Comparison of ENCODE assay signal across 2 cellular contexts in genomic region chr20:13875265-13875811, GRCh38.
A peak's percentile ranks its signal among the peaks of the same experiment; 100 is the strongest.
TF ChIP-seq lines count a peak whose summit lies in the region.

No MANE protein-coding gene starts in this region.

TF ChIP-seq in GM23338, 12 proteins besides CTCF, POLR2A, EP300 and RAD21:
- TF ChIP-seq, protein P1, sequence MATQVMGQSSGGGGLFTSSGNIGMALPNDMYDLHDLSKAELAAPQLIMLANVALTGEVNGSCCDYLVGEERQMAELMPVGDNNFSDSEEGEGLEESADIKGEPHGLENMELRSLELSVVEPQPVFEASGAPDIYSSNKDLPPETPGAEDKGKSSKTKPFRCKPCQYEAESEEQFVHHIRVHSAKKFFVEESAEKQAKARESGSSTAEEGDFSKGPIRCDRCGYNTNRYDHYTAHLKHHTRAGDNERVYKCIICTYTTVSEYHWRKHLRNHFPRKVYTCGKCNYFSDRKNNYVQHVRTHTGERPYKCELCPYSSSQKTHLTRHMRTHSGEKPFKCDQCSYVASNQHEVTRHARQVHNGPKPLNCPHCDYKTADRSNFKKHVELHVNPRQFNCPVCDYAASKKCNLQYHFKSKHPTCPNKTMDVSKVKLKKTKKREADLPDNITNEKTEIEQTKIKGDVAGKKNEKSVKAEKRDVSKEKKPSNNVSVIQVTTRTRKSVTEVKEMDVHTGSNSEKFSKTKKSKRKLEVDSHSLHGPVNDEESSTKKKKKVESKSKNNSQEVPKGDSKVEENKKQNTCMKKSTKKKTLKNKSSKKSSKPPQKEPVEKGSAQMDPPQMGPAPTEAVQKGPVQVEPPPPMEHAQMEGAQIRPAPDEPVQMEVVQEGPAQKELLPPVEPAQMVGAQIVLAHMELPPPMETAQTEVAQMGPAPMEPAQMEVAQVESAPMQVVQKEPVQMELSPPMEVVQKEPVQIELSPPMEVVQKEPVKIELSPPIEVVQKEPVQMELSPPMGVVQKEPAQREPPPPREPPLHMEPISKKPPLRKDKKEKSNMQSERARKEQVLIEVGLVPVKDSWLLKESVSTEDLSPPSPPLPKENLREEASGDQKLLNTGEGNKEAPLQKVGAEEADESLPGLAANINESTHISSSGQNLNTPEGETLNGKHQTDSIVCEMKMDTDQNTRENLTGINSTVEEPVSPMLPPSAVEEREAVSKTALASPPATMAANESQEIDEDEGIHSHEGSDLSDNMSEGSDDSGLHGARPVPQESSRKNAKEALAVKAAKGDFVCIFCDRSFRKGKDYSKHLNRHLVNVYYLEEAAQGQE (IDR thresholded peaks at IDR 0.05; ENCODE audit: unreplicated experiment), result no peak
- TF ChIP-seq ZNF331 (CRISPR knock-in tag; IDR thresholded peaks at IDR 0.05; ENCODE audit: low read depth) (no peak), ZNF114 (CRISPR knock-in tag; IDR thresholded peaks at IDR 0.05) (no peak), STAT1 (IDR thresholded peaks at IDR 0.05; ENCODE audit: unreplicated experiment) (no peak), POLR2AphosphoS5 (IDR thresholded peaks at IDR 0.05; ENCODE audit: low read depth) (no peak), EZH2 (IDR thresholded peaks at IDR 0.05; ENCODE audit: low read depth, unreplicated experiment) (no peak), EZH2phosphoT487 (IDR thresholded peaks at IDR 0.05; ENCODE audit: unreplicated experiment) (no peak), CREB1 (CRISPR knock-in tag; IDR thresholded peaks at IDR 0.05; ENCODE audit: low read depth) (no peak), NANOG (IDR thresholded peaks at IDR 0.05; ENCODE audit: borderline replicate concordance) (no peak), JUNB (IDR thresholded peaks at IDR 0.05; ENCODE audit: unreplicated experiment) (no peak)
- TF ChIP-seq, protein P2, sequence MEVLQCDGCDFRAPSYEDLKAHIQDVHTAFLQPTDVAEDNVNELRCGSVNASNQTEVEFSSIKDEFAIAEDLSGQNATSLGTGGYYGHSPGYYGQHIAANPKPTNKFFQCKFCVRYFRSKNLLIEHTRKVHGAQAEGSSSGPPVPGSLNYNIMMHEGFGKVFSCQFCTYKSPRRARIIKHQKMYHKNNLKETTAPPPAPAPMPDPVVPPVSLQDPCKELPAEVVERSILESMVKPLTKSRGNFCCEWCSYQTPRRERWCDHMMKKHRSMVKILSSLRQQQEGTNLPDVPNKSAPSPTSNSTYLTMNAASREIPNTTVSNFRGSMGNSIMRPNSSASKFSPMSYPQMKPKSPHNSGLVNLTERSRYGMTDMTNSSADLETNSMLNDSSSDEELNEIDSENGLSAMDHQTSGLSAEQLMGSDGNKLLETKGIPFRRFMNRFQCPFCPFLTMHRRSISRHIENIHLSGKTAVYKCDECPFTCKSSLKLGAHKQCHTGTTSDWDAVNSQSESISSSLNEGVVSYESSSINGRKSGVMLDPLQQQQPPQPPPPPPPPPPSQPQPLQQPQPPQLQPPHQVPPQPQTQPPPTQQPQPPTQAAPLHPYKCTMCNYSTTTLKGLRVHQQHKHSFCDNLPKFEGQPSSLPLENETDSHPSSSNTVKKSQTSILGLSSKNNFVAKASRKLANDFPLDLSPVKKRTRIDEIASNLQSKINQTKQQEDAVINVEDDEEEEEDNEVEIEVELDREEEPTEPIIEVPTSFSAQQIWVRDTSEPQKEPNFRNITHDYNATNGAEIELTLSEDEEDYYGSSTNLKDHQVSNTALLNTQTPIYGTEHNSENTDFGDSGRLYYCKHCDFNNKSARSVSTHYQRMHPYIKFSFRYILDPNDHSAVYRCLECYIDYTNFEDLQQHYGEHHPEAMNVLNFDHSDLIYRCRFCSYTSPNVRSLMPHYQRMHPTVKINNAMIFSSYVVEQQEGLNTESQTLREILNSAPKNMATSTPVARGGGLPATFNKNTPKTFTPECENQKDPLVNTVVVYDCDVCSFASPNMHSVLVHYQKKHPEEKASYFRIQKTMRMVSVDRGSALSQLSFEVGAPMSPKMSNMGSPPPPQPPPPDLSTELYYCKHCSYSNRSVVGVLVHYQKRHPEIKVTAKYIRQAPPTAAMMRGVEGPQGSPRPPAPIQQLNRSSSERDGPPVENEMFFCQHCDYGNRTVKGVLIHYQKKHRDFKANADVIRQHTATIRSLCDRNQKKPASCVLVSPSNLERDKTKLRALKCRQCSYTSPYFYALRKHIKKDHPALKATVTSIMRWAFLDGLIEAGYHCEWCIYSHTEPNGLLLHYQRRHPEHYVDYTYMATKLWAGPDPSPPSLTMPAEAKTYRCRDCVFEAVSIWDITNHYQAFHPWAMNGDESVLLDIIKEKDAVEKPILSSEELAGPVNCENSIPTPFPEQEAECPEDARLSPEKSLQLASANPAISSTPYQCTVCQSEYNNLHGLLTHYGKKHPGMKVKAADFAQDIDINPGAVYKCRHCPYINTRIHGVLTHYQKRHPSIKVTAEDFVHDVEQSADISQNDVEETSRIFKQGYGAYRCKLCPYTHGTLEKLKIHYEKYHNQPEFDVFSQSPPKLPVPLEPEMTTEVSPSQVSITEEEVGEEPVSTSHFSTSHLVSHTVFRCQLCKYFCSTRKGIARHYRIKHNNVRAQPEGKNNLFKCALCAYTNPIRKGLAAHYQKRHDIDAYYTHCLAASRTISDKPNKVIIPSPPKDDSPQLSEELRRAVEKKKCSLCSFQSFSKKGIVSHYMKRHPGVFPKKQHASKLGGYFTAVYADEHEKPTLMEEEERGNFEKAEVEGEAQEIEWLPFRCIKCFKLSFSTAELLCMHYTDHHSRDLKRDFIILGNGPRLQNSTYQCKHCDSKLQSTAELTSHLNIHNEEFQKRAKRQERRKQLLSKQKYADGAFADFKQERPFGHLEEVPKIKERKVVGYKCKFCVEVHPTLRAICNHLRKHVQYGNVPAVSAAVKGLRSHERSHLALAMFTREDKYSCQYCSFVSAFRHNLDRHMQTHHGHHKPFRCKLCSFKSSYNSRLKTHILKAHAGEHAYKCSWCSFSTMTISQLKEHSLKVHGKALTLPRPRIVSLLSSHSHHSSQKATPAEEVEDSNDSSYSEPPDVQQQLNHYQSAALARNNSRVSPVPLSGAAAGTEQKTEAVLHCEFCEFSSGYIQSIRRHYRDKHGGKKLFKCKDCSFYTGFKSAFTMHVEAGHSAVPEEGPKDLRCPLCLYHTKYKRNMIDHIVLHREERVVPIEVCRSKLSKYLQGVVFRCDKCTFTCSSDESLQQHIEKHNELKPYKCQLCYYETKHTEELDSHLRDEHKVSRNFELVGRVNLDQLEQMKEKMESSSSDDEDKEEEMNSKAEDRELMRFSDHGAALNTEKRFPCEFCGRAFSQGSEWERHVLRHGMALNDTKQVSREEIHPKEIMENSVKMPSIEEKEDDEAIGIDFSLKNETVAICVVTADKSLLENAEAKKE (CRISPR knock-in tag; IDR thresholded peaks at IDR 0.05), result no peak
- TF ChIP-seq, protein P3, sequence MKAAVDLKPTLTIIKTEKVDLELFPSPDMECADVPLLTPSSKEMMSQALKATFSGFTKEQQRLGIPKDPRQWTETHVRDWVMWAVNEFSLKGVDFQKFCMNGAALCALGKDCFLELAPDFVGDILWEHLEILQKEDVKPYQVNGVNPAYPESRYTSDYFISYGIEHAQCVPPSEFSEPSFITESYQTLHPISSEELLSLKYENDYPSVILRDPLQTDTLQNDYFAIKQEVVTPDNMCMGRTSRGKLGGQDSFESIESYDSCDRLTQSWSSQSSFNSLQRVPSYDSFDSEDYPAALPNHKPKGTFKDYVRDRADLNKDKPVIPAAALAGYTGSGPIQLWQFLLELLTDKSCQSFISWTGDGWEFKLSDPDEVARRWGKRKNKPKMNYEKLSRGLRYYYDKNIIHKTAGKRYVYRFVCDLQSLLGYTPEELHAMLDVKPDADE (IDR thresholded peaks at IDR 0.05), result no peak

TF ChIP-seq in H1, 55 proteins besides CTCF, POLR2A, EP300 and RAD21 (continued from another document):
- TF ChIP-seq CHD7 (IDR thresholded peaks at IDR 0.05; ENCODE audit: insufficient replicate concordance, low read length) (no peak), KDM1A (IDR thresholded peaks at IDR 0.05; ENCODE audit: borderline replicate concordance, low read length) (peak; percentile 85; the same call in 1 of the 2 replicates)
